In the genomic region with DNA sequence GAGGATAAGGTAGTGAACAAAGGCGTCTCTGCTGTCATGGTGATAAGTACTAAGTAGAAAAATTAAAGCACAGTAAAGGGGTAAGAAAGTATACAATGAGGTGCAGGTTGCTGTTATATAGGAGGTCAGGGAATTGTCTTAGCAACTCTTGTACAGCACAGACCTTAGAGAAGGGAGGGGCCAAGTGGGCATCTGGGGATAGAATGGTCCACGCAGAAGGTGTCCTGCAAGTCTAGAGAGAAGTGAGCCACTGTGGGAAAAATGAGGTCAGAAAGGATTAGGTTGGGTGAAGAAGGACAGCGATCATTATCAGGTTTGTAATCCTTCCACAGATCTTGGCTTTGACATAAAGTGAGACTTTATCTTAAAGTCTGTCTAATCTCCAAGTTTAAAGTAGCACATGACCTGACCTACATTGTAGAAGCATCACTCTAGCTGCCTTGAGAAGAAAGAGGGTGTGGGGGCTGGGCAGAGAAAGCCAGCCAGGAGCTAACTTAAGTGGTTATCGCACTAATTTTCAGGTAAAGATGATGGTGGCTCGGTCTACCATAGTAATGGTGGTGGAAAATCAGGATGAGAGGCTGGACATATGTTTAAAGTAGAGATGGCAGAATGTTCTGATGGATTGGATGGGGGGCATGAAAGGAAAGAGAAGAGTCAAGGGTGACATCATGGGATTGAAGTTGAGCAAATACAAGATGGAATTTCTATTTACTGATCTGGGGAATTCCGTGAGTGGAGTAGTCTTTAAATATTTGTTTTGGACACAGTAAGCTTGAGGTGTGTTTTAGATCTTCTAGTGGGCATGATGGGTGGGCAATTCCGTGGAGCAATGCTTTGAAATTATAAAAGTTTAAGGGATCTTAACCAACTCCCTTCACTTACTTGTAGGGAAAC, we compare ENCODE assay signal across 1 cellular context.
TF ChIP-seq lines count a peak whose summit lies in the region.

No MANE protein-coding gene starts in this region.

TF ChIP-seq in HepG2, 621 proteins besides CTCF, POLR2A, EP300 and RAD21 (continued from another document and continues in another):
- TF ChIP-seq, protein P1, sequence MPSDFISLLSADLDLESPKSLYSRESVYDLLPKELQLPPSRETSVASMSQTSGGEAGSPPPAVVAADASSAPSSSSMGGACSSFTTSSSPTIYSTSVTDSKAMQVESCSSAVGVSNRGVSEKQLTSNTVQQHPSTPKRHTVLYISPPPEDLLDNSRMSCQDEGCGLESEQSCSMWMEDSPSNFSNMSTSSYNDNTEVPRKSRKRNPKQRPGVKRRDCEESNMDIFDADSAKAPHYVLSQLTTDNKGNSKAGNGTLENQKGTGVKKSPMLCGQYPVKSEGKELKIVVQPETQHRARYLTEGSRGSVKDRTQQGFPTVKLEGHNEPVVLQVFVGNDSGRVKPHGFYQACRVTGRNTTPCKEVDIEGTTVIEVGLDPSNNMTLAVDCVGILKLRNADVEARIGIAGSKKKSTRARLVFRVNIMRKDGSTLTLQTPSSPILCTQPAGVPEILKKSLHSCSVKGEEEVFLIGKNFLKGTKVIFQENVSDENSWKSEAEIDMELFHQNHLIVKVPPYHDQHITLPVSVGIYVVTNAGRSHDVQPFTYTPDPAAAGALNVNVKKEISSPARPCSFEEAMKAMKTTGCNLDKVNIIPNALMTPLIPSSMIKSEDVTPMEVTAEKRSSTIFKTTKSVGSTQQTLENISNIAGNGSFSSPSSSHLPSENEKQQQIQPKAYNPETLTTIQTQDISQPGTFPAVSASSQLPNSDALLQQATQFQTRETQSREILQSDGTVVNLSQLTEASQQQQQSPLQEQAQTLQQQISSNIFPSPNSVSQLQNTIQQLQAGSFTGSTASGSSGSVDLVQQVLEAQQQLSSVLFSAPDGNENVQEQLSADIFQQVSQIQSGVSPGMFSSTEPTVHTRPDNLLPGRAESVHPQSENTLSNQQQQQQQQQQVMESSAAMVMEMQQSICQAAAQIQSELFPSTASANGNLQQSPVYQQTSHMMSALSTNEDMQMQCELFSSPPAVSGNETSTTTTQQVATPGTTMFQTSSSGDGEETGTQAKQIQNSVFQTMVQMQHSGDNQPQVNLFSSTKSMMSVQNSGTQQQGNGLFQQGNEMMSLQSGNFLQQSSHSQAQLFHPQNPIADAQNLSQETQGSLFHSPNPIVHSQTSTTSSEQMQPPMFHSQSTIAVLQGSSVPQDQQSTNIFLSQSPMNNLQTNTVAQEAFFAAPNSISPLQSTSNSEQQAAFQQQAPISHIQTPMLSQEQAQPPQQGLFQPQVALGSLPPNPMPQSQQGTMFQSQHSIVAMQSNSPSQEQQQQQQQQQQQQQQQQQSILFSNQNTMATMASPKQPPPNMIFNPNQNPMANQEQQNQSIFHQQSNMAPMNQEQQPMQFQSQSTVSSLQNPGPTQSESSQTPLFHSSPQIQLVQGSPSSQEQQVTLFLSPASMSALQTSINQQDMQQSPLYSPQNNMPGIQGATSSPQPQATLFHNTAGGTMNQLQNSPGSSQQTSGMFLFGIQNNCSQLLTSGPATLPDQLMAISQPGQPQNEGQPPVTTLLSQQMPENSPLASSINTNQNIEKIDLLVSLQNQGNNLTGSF (CRISPR knock-in tag; IDR thresholded peaks at IDR 0.05), result no peak
- TF ChIP-seq RBFOX2 (IDR thresholded peaks at IDR 0.05; ENCODE audit: low read depth, low read length), result no peak
- TF ChIP-seq MLLT10 (CRISPR knock-in tag; IDR thresholded peaks at IDR 0.05), result no peak
- TF ChIP-seq, protein P2, sequence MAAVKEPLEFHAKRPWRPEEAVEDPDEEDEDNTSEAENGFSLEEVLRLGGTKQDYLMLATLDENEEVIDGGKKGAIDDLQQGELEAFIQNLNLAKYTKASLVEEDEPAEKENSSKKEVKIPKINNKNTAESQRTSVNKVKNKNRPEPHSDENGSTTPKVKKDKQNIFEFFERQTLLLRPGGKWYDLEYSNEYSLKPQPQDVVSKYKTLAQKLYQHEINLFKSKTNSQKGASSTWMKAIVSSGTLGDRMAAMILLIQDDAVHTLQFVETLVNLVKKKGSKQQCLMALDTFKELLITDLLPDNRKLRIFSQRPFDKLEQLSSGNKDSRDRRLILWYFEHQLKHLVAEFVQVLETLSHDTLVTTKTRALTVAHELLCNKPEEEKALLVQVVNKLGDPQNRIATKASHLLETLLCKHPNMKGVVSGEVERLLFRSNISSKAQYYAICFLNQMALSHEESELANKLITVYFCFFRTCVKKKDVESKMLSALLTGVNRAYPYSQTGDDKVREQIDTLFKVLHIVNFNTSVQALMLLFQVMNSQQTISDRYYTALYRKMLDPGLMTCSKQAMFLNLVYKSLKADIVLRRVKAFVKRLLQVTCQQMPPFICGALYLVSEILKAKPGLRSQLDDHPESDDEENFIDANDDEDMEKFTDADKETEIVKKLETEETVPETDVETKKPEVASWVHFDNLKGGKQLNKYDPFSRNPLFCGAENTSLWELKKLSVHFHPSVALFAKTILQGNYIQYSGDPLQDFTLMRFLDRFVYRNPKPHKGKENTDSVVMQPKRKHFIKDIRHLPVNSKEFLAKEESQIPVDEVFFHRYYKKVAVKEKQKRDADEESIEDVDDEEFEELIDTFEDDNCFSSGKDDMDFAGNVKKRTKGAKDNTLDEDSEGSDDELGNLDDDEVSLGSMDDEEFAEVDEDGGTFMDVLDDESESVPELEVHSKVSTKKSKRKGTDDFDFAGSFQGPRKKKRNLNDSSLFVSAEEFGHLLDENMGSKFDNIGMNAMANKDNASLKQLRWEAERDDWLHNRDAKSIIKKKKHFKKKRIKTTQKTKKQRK (IDR thresholded peaks at IDR 0.05; ENCODE audit: low read length), result no peak
- peak; percentile 56; the same call in 1 of the 2 replicates for TF ChIP-seq HOXA3 (CRISPR knock-in tag; IDR thresholded peaks at IDR 0.05)
- no peak for TF ChIP-seq CBX1 (IDR thresholded peaks at IDR 0.05; ENCODE audit: low read depth)
- TF ChIP-seq ZNF430 (CRISPR knock-in tag; IDR thresholded peaks at IDR 0.05), result no peak
- TF ChIP-seq, protein P3, sequence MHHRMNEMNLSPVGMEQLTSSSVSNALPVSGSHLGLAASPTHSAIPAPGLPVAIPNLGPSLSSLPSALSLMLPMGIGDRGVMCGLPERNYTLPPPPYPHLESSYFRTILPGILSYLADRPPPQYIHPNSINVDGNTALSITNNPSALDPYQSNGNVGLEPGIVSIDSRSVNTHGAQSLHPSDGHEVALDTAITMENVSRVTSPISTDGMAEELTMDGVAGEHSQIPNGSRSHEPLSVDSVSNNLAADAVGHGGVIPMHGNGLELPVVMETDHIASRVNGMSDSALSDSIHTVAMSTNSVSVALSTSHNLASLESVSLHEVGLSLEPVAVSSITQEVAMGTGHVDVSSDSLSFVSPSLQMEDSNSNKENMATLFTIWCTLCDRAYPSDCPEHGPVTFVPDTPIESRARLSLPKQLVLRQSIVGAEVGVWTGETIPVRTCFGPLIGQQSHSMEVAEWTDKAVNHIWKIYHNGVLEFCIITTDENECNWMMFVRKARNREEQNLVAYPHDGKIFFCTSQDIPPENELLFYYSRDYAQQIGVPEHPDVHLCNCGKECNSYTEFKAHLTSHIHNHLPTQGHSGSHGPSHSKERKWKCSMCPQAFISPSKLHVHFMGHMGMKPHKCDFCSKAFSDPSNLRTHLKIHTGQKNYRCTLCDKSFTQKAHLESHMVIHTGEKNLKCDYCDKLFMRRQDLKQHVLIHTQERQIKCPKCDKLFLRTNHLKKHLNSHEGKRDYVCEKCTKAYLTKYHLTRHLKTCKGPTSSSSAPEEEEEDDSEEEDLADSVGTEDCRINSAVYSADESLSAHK (CRISPR knock-in tag; IDR thresholded peaks at IDR 0.05; ENCODE audit: borderline replicate concordance), result no peak
- TF ChIP-seq, protein P4, sequence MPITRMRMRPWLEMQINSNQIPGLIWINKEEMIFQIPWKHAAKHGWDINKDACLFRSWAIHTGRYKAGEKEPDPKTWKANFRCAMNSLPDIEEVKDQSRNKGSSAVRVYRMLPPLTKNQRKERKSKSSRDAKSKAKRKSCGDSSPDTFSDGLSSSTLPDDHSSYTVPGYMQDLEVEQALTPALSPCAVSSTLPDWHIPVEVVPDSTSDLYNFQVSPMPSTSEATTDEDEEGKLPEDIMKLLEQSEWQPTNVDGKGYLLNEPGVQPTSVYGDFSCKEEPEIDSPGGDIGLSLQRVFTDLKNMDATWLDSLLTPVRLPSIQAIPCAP (CRISPR knock-in tag; IDR thresholded peaks at IDR 0.05; ENCODE audit: low read depth), result no peak
- TF ChIP-seq ZNF317 (CRISPR knock-in tag; IDR thresholded peaks at IDR 0.05), result peak; percentile 65; the same call in 1 of the 2 replicates
- no peak for TF ChIP-seq ZNF777 (CRISPR knock-in tag; IDR thresholded peaks at IDR 0.05)
- TF ChIP-seq ZNF136 (CRISPR knock-in tag; IDR thresholded peaks at IDR 0.05; ENCODE audit: low read depth), result no peak
- no peak for TF ChIP-seq RARG (CRISPR knock-in tag; IDR thresholded peaks at IDR 0.05; ENCODE audit: low read depth)
- TF ChIP-seq PPARG (CRISPR knock-in tag; conservative IDR thresholded peaks at IDR 0.05), result peak; percentile 59; the same call in 1 of the 2 replicates
- TF ChIP-seq ARNT (IDR thresholded peaks at IDR 0.05), result no peak
- TF ChIP-seq, protein P5, sequence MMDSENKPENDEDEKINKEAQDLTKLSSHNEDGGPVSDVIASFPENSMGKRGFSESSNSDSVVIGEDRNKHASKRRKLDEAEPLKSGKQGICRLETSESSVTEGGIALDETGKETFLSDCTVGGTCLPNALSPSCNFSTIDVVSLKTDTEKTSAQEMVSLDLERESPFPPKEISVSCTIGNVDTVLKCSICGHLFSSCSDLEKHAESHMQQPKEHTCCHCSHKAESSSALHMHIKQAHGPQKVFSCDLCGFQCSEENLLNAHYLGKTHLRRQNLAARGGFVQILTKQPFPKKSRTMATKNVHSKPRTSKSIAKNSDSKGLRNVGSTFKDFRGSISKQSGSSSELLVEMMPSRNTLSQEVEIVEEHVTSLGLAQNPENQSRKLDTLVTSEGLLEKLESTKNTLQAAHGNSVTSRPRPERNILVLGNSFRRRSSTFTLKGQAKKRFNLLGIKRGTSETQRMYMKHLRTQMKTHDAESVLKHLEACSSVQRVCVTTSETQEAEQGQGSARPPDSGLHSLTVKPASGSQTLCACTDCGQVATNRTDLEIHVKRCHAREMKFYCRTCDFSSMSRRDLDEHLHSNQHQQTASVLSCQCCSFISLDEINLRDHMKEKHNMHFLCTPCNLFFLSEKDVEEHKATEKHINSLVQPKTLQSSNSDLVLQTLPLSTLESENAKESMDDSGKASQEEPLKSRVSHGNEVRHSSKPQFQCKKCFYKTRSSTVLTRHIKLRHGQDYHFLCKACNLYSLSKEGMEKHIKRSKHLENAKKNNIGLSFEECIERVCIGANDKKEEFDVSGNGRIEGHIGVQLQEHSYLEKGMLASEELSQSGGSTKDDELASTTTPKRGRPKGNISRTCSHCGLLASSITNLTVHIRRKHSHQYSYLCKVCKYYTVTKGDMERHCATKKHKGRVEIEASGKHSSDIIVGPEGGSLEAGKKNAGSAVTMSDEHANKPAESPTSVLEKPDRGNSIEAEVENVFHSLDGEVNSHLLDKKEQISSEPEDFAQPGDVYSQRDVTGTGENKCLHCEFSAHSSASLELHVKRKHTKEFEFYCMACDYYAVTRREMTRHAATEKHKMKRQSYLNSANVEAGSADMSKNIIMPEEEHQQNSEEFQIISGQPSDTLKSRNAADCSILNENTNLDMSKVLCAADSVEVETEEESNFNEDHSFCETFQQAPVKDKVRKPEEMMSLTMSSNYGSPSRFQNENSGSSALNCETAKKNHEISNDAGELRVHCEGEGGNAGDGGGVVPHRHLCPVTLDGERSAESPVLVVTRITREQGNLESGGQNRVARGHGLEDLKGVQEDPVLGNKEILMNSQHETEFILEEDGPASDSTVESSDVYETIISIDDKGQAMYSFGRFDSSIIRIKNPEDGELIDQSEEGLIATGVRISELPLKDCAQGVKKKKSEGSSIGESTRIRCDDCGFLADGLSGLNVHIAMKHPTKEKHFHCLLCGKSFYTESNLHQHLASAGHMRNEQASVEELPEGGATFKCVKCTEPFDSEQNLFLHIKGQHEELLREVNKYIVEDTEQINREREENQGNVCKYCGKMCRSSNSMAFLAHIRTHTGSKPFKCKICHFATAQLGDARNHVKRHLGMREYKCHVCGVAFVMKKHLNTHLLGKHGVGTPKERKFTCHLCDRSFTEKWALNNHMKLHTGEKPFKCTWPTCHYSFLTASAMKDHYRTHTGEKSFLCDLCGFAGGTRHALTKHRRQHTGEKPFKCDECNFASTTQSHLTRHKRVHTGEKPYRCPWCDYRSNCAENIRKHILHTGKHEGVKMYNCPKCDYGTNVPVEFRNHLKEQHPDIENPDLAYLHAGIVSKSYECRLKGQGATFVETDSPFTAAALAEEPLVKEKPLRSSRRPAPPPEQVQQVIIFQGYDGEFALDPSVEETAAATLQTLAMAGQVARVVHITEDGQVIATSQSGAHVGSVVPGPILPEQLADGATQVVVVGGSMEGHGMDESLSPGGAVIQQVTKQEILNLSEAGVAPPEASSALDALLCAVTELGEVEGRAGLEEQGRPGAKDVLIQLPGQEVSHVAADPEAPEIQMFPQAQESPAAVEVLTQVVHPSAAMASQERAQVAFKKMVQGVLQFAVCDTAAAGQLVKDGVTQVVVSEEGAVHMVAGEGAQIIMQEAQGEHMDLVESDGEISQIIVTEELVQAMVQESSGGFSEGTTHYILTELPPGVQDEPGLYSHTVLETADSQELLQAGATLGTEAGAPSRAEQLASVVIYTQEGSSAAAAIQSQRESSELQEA (CRISPR knock-in tag; IDR thresholded peaks at IDR 0.05; ENCODE audit: not compliant biosample characterization), result no peak
- no peak; the same call in 1 of the 2 replicates for TF ChIP-seq MIXL1 (CRISPR knock-in tag; IDR thresholded peaks at IDR 0.05)
- TF ChIP-seq, protein P6, sequence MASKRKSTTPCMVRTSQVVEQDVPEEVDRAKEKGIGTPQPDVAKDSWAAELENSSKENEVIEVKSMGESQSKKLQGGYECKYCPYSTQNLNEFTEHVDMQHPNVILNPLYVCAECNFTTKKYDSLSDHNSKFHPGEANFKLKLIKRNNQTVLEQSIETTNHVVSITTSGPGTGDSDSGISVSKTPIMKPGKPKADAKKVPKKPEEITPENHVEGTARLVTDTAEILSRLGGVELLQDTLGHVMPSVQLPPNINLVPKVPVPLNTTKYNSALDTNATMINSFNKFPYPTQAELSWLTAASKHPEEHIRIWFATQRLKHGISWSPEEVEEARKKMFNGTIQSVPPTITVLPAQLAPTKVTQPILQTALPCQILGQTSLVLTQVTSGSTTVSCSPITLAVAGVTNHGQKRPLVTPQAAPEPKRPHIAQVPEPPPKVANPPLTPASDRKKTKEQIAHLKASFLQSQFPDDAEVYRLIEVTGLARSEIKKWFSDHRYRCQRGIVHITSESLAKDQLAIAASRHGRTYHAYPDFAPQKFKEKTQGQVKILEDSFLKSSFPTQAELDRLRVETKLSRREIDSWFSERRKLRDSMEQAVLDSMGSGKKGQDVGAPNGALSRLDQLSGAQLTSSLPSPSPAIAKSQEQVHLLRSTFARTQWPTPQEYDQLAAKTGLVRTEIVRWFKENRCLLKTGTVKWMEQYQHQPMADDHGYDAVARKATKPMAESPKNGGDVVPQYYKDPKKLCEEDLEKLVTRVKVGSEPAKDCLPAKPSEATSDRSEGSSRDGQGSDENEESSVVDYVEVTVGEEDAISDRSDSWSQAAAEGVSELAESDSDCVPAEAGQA (IDR thresholded peaks at IDR 0.05; ENCODE audit: low read depth), result no peak
- TF ChIP-seq, protein P6 (CRISPR knock-in tag; IDR thresholded peaks at IDR 0.05; ENCODE audit: borderline replicate concordance), result no peak
